Comparison of ENCODE assay signal across 33 cellular contexts in genomic region chr15:52819253-52819652, GRCh38. TPM values are rescaled to one million over a fixed set of nuclear protein-coding genes. Genes with fewer than 3 reads are reported as not detected.
"Had no signal": no experiment of that assay in that cellular context is flagged by ENCODE, and none has a peak within 500 bp of the region (broad histone marks: within the 10 kb centered on the region; RNA-seq: fewer than 3 reads in every experiment).

No MANE protein-coding gene starts in this region.

- ATAC-seq: activated naive CD4-positive, alpha-beta T cell treated with anti-CD3 and anti-CD28 coated beads, Interleukin-2, amount 50 U/mL, for 72 hours; activated naive CD8-positive, alpha-beta T cell treated with anti-CD3 and anti-CD28 coated beads, Interleukin-2, amount 50 U/mL, for 24 hours; activated T-cell treated with anti-CD3 and anti-CD28 coated beads, Interleukin-2, amount 50 U/mL, for 4 hours; activated T-cell treated with anti-CD3 and anti-CD28 coated beads, Interleukin-2, amount 50 U/mL, for 72 hours; activated T-helper 17 cell treated with anti-CD3 and anti-CD28 coated beads, Interleukin-2, amount 50 U/mL, for 72 hours; body of pancreas had no signal

- H3K9me3 ChIP-seq: adrenal gland, body of pancreas had no signal

- FAIRE-seq: astrocyte, bronchial epithelial cell had no signal

- H3K27ac ChIP-seq: adrenal gland, ascending aorta, body of pancreas, brain microvascular endothelial cell, breast epithelium, cardiac muscle cell had no signal

- DNase-seq: activated effector memory CD4-positive, alpha-beta T cell treated with anti-CD3 and anti-CD28 coated beads, Interleukin-2, amount 50 U/mL, for 16 hours; activated effector memory CD4-positive, alpha-beta T cell treated with Interleukin-2 at 50 U/mL for 16 hours; activated gamma-delta T cell; activated gamma-delta T cell treated with Interleukin-2 at 50 U/mL for 16 hours; activated naive CD4-positive, alpha-beta T cell; activated naive CD4-positive, alpha-beta T cell treated with anti-CD3 and anti-CD28 coated beads for 36 hours; activated naive CD4-positive, alpha-beta T cell treated with anti-CD3 and anti-CD28 coated beads, Interleukin-2, amount 10 ng/mL, durations not matched to agents 7 days and 5 days; activated naive CD4-positive, alpha-beta T cell treated with anti-CD3 and anti-CD28 coated beads, Interleukin-2, amount 50 U/mL, for 16 hours; activated naive CD4-positive, alpha-beta T cell treated with Interleukin-2 at 50 U/mL for 16 hours; activated naive CD8-positive, alpha-beta T cell treated with anti-CD3 and anti-CD28 coated beads for 36 hours; activated naive CD8-positive, alpha-beta T cell treated with anti-CD3 and anti-CD28 coated beads, Interleukin-2, amount 10 ng/mL, durations not matched to agents 7 days and 5 days; activated naive CD8-positive, alpha-beta T cell treated with anti-CD3 and anti-CD28 coated beads, Interleukin-2, amount 50 U/mL, for 24 hours; activated T-cell treated with anti-CD3 and anti-CD28 coated beads, Interleukin-2, amount 50 U/mL, for 24 hours; activated T-cell treated with anti-CD3 and anti-CD28 coated beads, Interleukin-2, amount 50 U/mL, for 4 hours; activated T-cell treated with anti-CD3 and anti-CD28 coated beads, Interleukin-2, amount 50 U/mL, for 48 hours; activated T-cell treated with anti-CD3 and anti-CD28 coated beads, Interleukin-2, amount 50 U/mL, for 72 hours; adrenal gland; amniotic stem cell; amygdala; anterior cingulate cortex; aorta; body of pancreas; brain microvascular endothelial cell; caudate nucleus; central memory CD4-positive, alpha-beta T cell; cerebellar nuclear complex had no signal

- H3K4me1 ChIP-seq: adrenal gland, ascending aorta, body of pancreas, breast epithelium had no signal

- H3K4me3 ChIP-seq: adrenal gland, ascending aorta, body of pancreas, breast epithelium, cardiac muscle cell had no signal

RNA-seq across cellular contexts. Expression of gene ONECUT1, which starts 29.1 kb away (rescaled TPM):
- polyA plus RNA-seq: adrenal gland, aorta, cardiac muscle cell had no signal
